In the genomic region with DNA sequence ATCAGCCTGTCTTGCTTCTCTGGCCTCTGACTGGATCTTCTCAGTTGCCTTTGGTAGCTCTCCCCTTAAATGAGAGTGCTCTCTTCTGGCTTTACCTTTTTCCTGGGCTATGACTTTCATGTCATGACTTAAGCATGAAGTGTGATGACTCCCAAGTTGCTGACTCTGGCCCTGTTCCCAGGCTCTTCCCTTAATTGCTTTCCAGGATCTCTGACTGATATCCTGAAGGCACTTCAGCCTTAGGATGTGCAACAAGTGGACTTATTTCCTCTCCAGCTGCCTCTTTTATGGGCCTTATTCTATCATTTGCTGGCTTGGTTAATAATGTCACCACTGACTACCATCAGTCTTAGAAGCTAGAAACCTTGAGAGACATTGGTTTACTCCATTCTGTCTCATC, we compare ENCODE assay signal across 18 cellular contexts. TPM values are rescaled to one million over a fixed set of nuclear protein-coding genes. Genes with fewer than 3 reads are reported as not detected.
DNase-seq lines count a peak whose midpoint lies in the region; ATAC-seq and TF ChIP-seq lines count a peak whose summit lies in the region.
"Had no signal": no experiment of that assay in that cellular context is flagged by ENCODE, and none has a peak within 500 bp of the region (broad histone marks: within the 10 kb centered on the region; RNA-seq: fewer than 3 reads in every experiment).

No MANE protein-coding gene starts in this region.

- no peak overlapping the region for H2AFZ ChIP-seq in GM23248

- no peaks in the 10 kb centered on the region for H3K9me3 ChIP-seq in GM23248 (ENCODE audit: low read depth)
- no peaks in the 10 kb centered on the region for H3K9me3 ChIP-seq in ovary
- H3K9me3 ChIP-seq: esophagus squamous epithelium, left lung, pancreas had no signal

- no peaks in the 10 kb centered on the region for H3K9me3 Mint-ChIP-seq in activated CD8-positive, alpha-beta T cell treated with anti-CD3 and anti-CD28 coated beads, Interleukin-2, amount 10 ng/mL, durations not matched to agents 7 days and 5 days (ENCODE audit: insufficient read depth)
- H3K9me3 Mint-ChIP-seq: dendritic cell treated with granulocyte-macrophage colony-stimulating factor and Interleukin-4, amounts not matched to agents 40 ng/mL and 50 ng/mL, for 4 days had no signal

- no peaks in the 10 kb centered on the region for H3K9me2 ChIP-seq in GM23248 (ENCODE audit: insufficient read depth)

- POLR2A ChIA-PET in activated CD8-positive, alpha-beta T cell treated with anti-CD3 and anti-CD28 coated beads, Interleukin-2, amount 10 ng/mL, durations not matched to agents 7 days and 5 days (lab: Charles Lee) = interaction anchor here (1.0 kb wide), 1 partner anchor 11 kb away, joined by 3 read pairs; no protein-coding TSS in a partner anchor

- ATAC-seq in SK-N-SH treated with all-trans-retinoic acid at 6 μM for 48 hours = peak; percentile 57; the same call in 2 of the 3 replicates
- no peak for ATAC-seq in activated CD8-positive, alpha-beta T cell treated with anti-CD3 and anti-CD28 coated beads, Interleukin-2, amount 10 ng/mL, durations not matched to agents 7 days and 5 days
- ATAC-seq: left lung, pancreas had no signal

- DNase-seq in GM23248 = peak; percentile 81
- DNase-seq in fibroblast of mammary gland (ENCODE audit: low read depth) = peak; percentile 80
- peak; percentile 31 for DNase-seq in skeletal muscle cell (ENCODE audit: low read depth)
- no peak for DNase-seq in ovary
- DNase-seq in NCI-H526 treated with DMSO at 0.1 percent for 48 hours (lab: John Stamatoyannopoulos, UW) = no peak
- DNase-seq in activated CD8-positive, alpha-beta T cell treated with anti-CD3 and anti-CD28 coated beads, Interleukin-2, amount 10 ng/mL, durations not matched to agents 7 days and 5 days = no peak
- DNase-seq: activated CD4-positive, alpha-beta T cell treated with anti-CD3 and anti-CD28 coated beads for 4 hours; activated CD8-positive, alpha-beta memory T cell treated with anti-CD3 and anti-CD28 coated beads, Interleukin-2, amount 50 U/mL, for 4 hours; activated gamma-delta T cell; aorta; esophagus squamous epithelium; left lung; NCI-H1417; NCI-H345; pancreas; trophoblast cell had no signal

- in situ Hi-C loops in GM23248 (cut with MboI) = no loop called here

- TF ChIP-seq CTCF in fibroblast of mammary gland (conservative IDR thresholded peaks at IDR 0.05; ENCODE audit: control insufficient read depth, insufficient read depth, low read depth, low read length) = no peak
- no peak for TF ChIP-seq CTCF in ovary (IDR thresholded peaks at IDR 0.05)

- no peak overlapping the region for H3K4me3 Mint-ChIP-seq in activated CD8-positive, alpha-beta T cell treated with anti-CD3 and anti-CD28 coated beads, Interleukin-2, amount 10 ng/mL, durations not matched to agents 7 days and 5 days
- H3K4me3 Mint-ChIP-seq: dendritic cell treated with granulocyte-macrophage colony-stimulating factor and Interleukin-4, amounts not matched to agents 40 ng/mL and 50 ng/mL, for 4 days had no signal

- no peak overlapping the region for H3K27ac ChIP-seq in GM23248
- H3K27ac ChIP-seq in ovary = no peak overlapping the region
- H3K27ac ChIP-seq: esophagus squamous epithelium, left lung, pancreas had no signal

- H3K27me3 Mint-ChIP-seq in activated CD8-positive, alpha-beta T cell treated with anti-CD3 and anti-CD28 coated beads, Interleukin-2, amount 10 ng/mL, durations not matched to agents 7 days and 5 days (ENCODE audit: low read depth) = no peaks in the 10 kb centered on the region

- TF ChIP-seq POLR2A in ovary (IDR thresholded peaks at IDR 0.05) = no peak

- CTCF ChIA-PET in activated CD8-positive, alpha-beta T cell treated with anti-CD3 and anti-CD28 coated beads, Interleukin-2, amount 10 ng/mL, durations not matched to agents 7 days and 5 days (lab: Charles Lee) = no interaction called here

- H3F3A ChIP-seq in GM23248 (ENCODE audit: insufficient read depth) = peaks cover 13% of the 10 kb centered on the region

- TF ChIP-seq EP300 in ovary (IDR thresholded peaks at IDR 0.05) = no peak

- no peak overlapping the region for H3K9ac ChIP-seq in GM23248

- H3K4me1 Mint-ChIP-seq in activated CD8-positive, alpha-beta T cell treated with anti-CD3 and anti-CD28 coated beads, Interleukin-2, amount 10 ng/mL, durations not matched to agents 7 days and 5 days (ENCODE audit: low read depth) = no peaks in the 10 kb centered on the region

- H3K36me3 ChIP-seq in GM23248 (ENCODE audit: low read depth) = no peaks in the 10 kb centered on the region
- no peaks in the 10 kb centered on the region for H3K36me3 ChIP-seq in ovary

- H3K4me1 ChIP-seq in GM23248 (ENCODE audit: insufficient read depth) (peaks cover 8% of the 10 kb centered on the region), ovary (ENCODE audit: insufficient read depth) (no peaks in the 10 kb centered on the region)
- H3K4me1 ChIP-seq: esophagus squamous epithelium, left lung, pancreas had no signal

- H3K4me2 ChIP-seq in GM23248 (ENCODE audit: unreplicated experiment) = no peak overlapping the region

- H3K27ac Mint-ChIP-seq in activated CD8-positive, alpha-beta T cell treated with anti-CD3 and anti-CD28 coated beads, Interleukin-2, amount 10 ng/mL, durations not matched to agents 7 days and 5 days = no peak overlapping the region
- H3K27ac Mint-ChIP-seq: dendritic cell treated with granulocyte-macrophage colony-stimulating factor and Interleukin-4, amounts not matched to agents 40 ng/mL and 50 ng/mL, for 4 days had no signal

- no peaks in the 10 kb centered on the region for H3K79me2 ChIP-seq in GM23248 (ENCODE audit: insufficient read depth)

- intact Hi-C loops in ovary (cut with DNase I) = no loop called here

- H3K4me3 ChIP-seq in GM23248 (no peak overlapping the region), fibroblast of mammary gland (ENCODE audit: control insufficient read depth, low read depth, low read length) (no peak overlapping the region), skeletal muscle cell (ENCODE audit: low read depth, low read length) (no peak overlapping the region), ovary (no peak overlapping the region)
- H3K4me3 ChIP-seq: esophagus squamous epithelium, left lung, pancreas had no signal

- H3K36me3 Mint-ChIP-seq in activated CD8-positive, alpha-beta T cell treated with anti-CD3 and anti-CD28 coated beads, Interleukin-2, amount 10 ng/mL, durations not matched to agents 7 days and 5 days (ENCODE audit: low read depth) = no peaks in the 10 kb centered on the region

- H4K20me1 ChIP-seq in GM23248 (ENCODE audit: insufficient read depth) = no peaks in the 10 kb centered on the region

- H3K27me3 ChIP-seq in GM23248 (replicated peaks; ENCODE audit: insufficient read depth) (no peaks in the 10 kb centered on the region), ovary (no peaks in the 10 kb centered on the region)
- H3K27me3 ChIP-seq: esophagus squamous epithelium, left lung, pancreas had no signal

TF ChIP-seq in SK-N-SH treated with all-trans-retinoic acid at 6 μM for 48 hours, 23 proteins besides CTCF, POLR2A, EP300 and RAD21 (continues in another document):
- TF ChIP-seq ZFP30 (CRISPR knock-in tag; IDR thresholded peaks at IDR 0.05) = no peak
- no peak for TF ChIP-seq CSRNP3 (CRISPR knock-in tag; IDR thresholded peaks at IDR 0.05)
- TF ChIP-seq ZC3H10 (CRISPR knock-in tag; IDR thresholded peaks at IDR 0.05) = no peak
- no peak for TF ChIP-seq TCF4 (CRISPR knock-in tag; IDR thresholded peaks at IDR 0.05; ENCODE audit: borderline replicate concordance)
- no peak for TF ChIP-seq ZNF70 (CRISPR knock-in tag; IDR thresholded peaks at IDR 0.05)
- no peak for TF ChIP-seq POU6F1 (CRISPR knock-in tag; IDR thresholded peaks at IDR 0.05; ENCODE audit: borderline replicate concordance, low read depth)

RNA-seq across cellular contexts. Expression of gene SEMA4F, which starts 17.4 kb away (rescaled TPM):
- total RNA-seq in GM23248 (2014; rRNA removed; shearing (Covaris generic)) = 4.2 and 15.6 TPM in 2 replicates
- 5.6 and 5.9 TPM in 2 replicates for polyA plus RNA-seq in GM23248 (2016; fragmentation: Nextera tagmentation; extraction: Ambion mirVana)
- total RNA-seq in ovary = 10 to 100 TPM in 3 of 7 donors, 1 to 10 TPM in 4; 6.2 to 13.5 (median 7.4) TPM
- polyA plus RNA-seq in ovary = 1 to 10 TPM; 3.8 to 6.9 TPM
- 1 to 10 TPM; 5.8 to 6.4 TPM for total RNA-seq in activated CD8-positive, alpha-beta T cell treated with anti-CD3 and anti-CD28 coated beads, Interleukin-2, amount 10 ng/mL, durations not matched to agents 7 days and 5 days

RNA-seq across cellular contexts. Expression of gene M1AP, which starts 23.3 kb away (rescaled TPM):
- total RNA-seq in GM23248 (2014; rRNA removed; shearing (Covaris generic)) = 0.25 and 1.5 TPM in 2 replicates
- polyA plus RNA-seq in GM23248 (2016; fragmentation: Nextera tagmentation; extraction: Ambion mirVana) (0.13 and 0.18 TPM in 2 replicates), ovary (under 1 TPM; 0.42 to 0.72 TPM)
- total RNA-seq in ovary = under 1 TPM in 4 of 7 donors, not detected in 3; 0.36 to 0.50 (median 0.45) TPM
- total RNA-seq in activated CD8-positive, alpha-beta T cell treated with anti-CD3 and anti-CD28 coated beads, Interleukin-2, amount 10 ng/mL, durations not matched to agents 7 days and 5 days = not detected
- polyA plus RNA-seq: aorta had no signal

Comparison
In these comparisons a context has a peak if more than half of its experiments do, and no peak if none do; other contexts are left out.
1. DNase-seq: peak in GM23248 (single experiment), fibroblast of mammary gland (single experiment) and skeletal muscle cell (single experiment); none in ovary (0 of 5), NCI-H526 treated with DMSO at 0.1 percent for 48 hours (single experiment) and activated CD8-positive, alpha-beta T cell treated with anti-CD3 and anti-CD28 coated beads, Interleukin-2, amount 10 ng/mL, durations not matched to agents 7 days and 5 days (single experiment).